8 cellular contexts compared by ENCODE assay signal in the genomic region with DNA sequence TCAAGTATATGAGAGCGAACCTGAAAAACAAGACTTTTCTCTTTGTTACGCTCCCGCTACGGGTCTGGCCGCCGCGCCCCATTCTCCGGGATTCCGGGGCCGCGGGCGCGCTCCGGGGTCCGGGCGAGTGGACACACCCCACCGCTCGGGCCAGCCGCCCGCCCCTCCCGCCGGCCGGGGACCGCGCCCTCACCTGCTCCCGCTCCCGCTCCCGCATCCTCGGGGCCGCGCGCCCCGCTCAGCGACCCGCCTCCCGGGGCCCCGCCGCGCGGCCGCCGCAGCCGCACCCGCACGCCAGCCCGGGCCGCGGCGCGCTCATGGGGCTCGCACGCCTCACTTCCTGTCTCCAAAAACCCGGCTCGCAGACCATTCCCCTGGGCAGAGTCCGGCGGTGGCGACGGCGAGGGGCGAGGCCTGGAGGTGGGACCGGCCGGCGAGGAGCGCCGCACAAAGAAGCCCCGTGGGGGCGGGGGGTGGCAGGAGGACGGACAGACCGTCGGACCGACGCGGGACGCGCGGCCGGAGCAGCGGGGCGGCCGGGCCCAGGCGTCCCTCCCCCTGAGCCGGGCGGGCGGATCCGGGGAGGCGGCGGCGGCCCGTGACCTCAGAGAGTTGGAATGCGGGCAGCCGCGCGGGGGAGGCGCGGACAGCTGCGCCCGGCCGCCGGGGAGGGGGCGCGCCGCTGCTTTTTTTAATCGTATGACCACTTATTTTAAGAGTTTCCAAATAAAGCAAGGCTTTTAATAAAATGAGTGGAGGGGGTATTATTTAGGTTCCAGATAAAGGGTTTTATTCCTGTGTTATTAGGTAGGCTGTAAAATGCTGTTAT. TPM values are rescaled to one million over a fixed set of nuclear protein-coding genes. Genes with fewer than 3 reads are reported as not detected.
DNase-seq lines count a peak whose midpoint lies in the region; ATAC-seq and TF ChIP-seq lines count a peak whose summit lies in the region.

A gene (minus strand): TSS at position 550 of the 829 bp plus-strand sequence. CDS start 4,590 bp downstream, outside the sequence.

- POLR2A ChIA-PET in activated naive CD8-positive, alpha-beta T cell treated with anti-CD3 and anti-CD28 coated beads, Interleukin-2, amount 10 ng/mL, durations not matched to agents 7 days and 5 days (lab: Charles Lee) = no interaction called here

- TF ChIP-seq CTCF in LNCaP clone FGC (IDR thresholded peaks at IDR 0.05; ENCODE audit: control insufficient read depth, extremely low read depth, insufficient read depth) (no peak), neural cell (IDR thresholded peaks at IDR 0.05; ENCODE audit: poor library complexity, severe bottlenecking) (no peak)

- H3K27me3 Mint-ChIP-seq in activated naive CD8-positive, alpha-beta T cell treated with anti-CD3 and anti-CD28 coated beads, Interleukin-2, amount 10 ng/mL, durations not matched to agents 7 days and 5 days = peaks cover 65% of the 10 kb centered on the region

- peaks cover 25% of the 10 kb centered on the region for H3K4me1 Mint-ChIP-seq in activated naive CD8-positive, alpha-beta T cell treated with anti-CD3 and anti-CD28 coated beads, Interleukin-2, amount 10 ng/mL, durations not matched to agents 7 days and 5 days

- H3K27ac ChIP-seq in neural cell (ENCODE audit: low read length) = no peak within 1 kb of the TSS

- ATAC-seq in GM18502 (IDR thresholded peaks at IDR 0.05; ENCODE audit: poor library complexity, unreplicated experiment) (peak; percentile 41), HG02981 (IDR thresholded peaks at IDR 0.05; ENCODE audit: unreplicated experiment) (no peak)
- peak; percentile 14 for ATAC-seq in activated naive CD8-positive, alpha-beta T cell treated with anti-CD3 and anti-CD28 coated beads, Interleukin-2, amount 10 ng/mL, durations not matched to agents 7 days and 5 days (ENCODE audit: low read depth)

- H3K9ac ChIP-seq in neural cell (ENCODE audit: low read length) = peak within 1 kb of the TSS; percentile 79

- peak within 1 kb of the TSS; percentile 98 for H3K4me2 ChIP-seq in neural cell (ENCODE audit: low read length)

- H3K36me3 Mint-ChIP-seq in activated naive CD8-positive, alpha-beta T cell treated with anti-CD3 and anti-CD28 coated beads, Interleukin-2, amount 10 ng/mL, durations not matched to agents 7 days and 5 days = no peaks in the 10 kb centered on the region

- DNase-seq in Ammon's horn (ENCODE audit: low spot score) = peak; percentile 60
- DNase-seq in LNCaP clone FGC (ENCODE audit: low read depth) = no peak
- DNase-seq in activated naive CD8-positive, alpha-beta T cell treated with anti-CD3 and anti-CD28 coated beads, Interleukin-2, amount 10 ng/mL, durations not matched to agents 7 days and 5 days = peak; percentile 52
- no peak for DNase-seq in glomerular endothelial cell (ENCODE audit: extremely low read depth, low read depth, low spot score)
- DNase-seq in effector CD4-positive, alpha-beta T cell = no peak

- H3K27me3 ChIP-seq in neural cell (ENCODE audit: insufficient read depth, low read depth, low read length) = no peaks in the 10 kb centered on the region

- no peaks in the 10 kb centered on the region for H4K20me1 ChIP-seq in neural cell (ENCODE audit: insufficient read depth)

- H3K9me3 ChIP-seq in neural cell (ENCODE audit: low read length) = no peaks in the 10 kb centered on the region

- TF ChIP-seq RAD21 in neural cell (conservative IDR thresholded peaks at IDR 0.05) = no peak

- peak within 1 kb of the TSS; percentile 81 for H2AFZ ChIP-seq in neural cell (ENCODE audit: low read depth, low read length)

- peak within 1 kb of the TSS; percentile 80 for H3K4me3 Mint-ChIP-seq in activated naive CD8-positive, alpha-beta T cell treated with anti-CD3 and anti-CD28 coated beads, Interleukin-2, amount 10 ng/mL, durations not matched to agents 7 days and 5 days

- H3K4me3 ChIP-seq in LNCaP clone FGC (ENCODE audit: low read depth, low read length) (peak within 1 kb of the TSS; percentile 55), neural cell (ENCODE audit: low read length) (peak within 1 kb of the TSS; percentile 69)

- no peaks in the 10 kb centered on the region for H3K9me2 ChIP-seq in neural cell (ENCODE audit: insufficient read depth, low read length)

- TF ChIP-seq EP300 in neural cell (conservative IDR thresholded peaks at IDR 0.05; ENCODE audit: poor library complexity, severe bottlenecking) = no peak

- H3K79me2 ChIP-seq in neural cell (replicated peaks; ENCODE audit: insufficient read depth, low read length) = peaks cover 25% of the 10 kb centered on the region

- no peak within 1 kb of the TSS for H3K27ac Mint-ChIP-seq in activated naive CD8-positive, alpha-beta T cell treated with anti-CD3 and anti-CD28 coated beads, Interleukin-2, amount 10 ng/mL, durations not matched to agents 7 days and 5 days

- no peaks in the 10 kb centered on the region for H3F3A ChIP-seq in neural cell (ENCODE audit: insufficient read depth, low read length, poor library complexity, severe bottlenecking)

- no peaks in the 10 kb centered on the region for H3K9me3 Mint-ChIP-seq in activated naive CD8-positive, alpha-beta T cell treated with anti-CD3 and anti-CD28 coated beads, Interleukin-2, amount 10 ng/mL, durations not matched to agents 7 days and 5 days

- H3K36me3 ChIP-seq in neural cell (ENCODE audit: insufficient read depth, low read length) = no peaks in the 10 kb centered on the region

TF ChIP-seq in neural cell, 6 proteins besides CTCF, POLR2A, EP300 and RAD21:
- TF ChIP-seq MXI1 (conservative IDR thresholded peaks at IDR 0.05; ENCODE audit: poor library complexity, severe bottlenecking) (peak; percentile 60), POLR2AphosphoS5 (IDR thresholded peaks at IDR 0.05) (no peak)

RNA-seq across cellular contexts. Expression of the gene that starts here (rescaled TPM):
- total RNA-seq in activated naive CD8-positive, alpha-beta T cell treated with anti-CD3 and anti-CD28 coated beads, Interleukin-2, amount 10 ng/mL, durations not matched to agents 7 days and 5 days = not detected
- total RNA-seq in glomerular endothelial cell = 11.1 and 14.7 TPM in 2 replicates
- 3.3 and 4.1 TPM in 2 replicates for polyA plus RNA-seq in neural cell
- 8.2 and 11.0 TPM in 2 replicates for polyA minus RNA-seq in neural cell

Comparison
In these comparisons a context has a peak if more than half of its experiments do, and no peak if none do; other contexts are left out.
1. RNA of the gene that starts here (total RNA-seq): 11.1 to 14.7 TPM in glomerular endothelial cell; not detected in activated naive CD8-positive, alpha-beta T cell treated with anti-CD3 and anti-CD28 coated beads, Interleukin-2, amount 10 ng/mL, durations not matched to agents 7 days and 5 days; every median in the first group is over 10 times any median in the second.
2. Peak in DNase-seq and ATAC-seq in activated naive CD8-positive, alpha-beta T cell treated with anti-CD3 and anti-CD28 coated beads, Interleukin-2, amount 10 ng/mL, durations not matched to agents 7 days and 5 days; RNA of the gene not detected or under 1 TPM.